In the genomic region with DNA sequence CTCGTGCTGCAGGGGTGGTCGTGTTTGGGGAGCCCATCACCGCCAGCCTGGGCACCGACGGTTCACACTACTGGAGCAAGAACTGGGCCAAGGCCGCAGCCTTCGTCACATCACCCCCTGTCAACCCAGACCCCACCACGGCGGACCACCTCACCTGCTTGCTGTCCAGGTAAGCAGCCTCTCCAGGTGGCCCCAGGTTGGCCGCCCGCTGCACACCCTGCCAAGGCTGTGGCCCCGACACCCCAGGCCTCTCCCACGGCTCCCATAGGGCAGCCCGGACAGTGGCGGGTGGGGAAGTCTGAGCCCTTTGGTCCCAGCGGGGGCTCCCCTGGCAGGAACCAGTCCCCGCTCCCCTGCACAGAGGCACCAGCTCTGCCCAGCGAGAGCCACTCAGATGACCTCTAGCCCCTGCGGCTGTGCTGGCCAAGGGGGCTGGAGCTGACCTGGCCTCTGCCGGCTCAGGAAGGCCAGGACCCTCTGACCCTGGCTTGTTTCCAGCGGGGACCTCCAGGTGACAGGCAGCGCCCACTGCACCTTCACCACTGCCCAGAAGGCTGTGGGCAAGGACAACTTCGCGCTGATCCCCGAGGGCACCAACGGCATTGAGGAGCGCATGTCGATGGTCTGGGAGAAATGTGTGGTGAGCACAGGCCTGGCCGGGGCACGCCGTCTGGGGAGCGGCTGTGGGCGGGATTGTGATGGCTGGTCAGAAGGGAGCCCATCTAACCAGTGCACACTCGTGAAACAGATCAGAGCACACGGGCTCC, we compare ENCODE assay signal across 1 cellular context.
TF ChIP-seq lines count a peak whose summit lies in the region.

No MANE protein-coding gene starts in this region.

TF ChIP-seq in IMR-90, 13 proteins besides CTCF, POLR2A, EP300 and RAD21:
- TF ChIP-seq BHLHE40 (IDR thresholded peaks at IDR 0.05; ENCODE audit: low read depth, low read length) (no peak), FOS (IDR thresholded peaks at IDR 0.05; ENCODE audit: low read depth, low read length) (no peak), MAZ (IDR thresholded peaks at IDR 0.05; ENCODE audit: borderline replicate concordance, low read depth, low read length) (no peak)
